15 cellular contexts compared by ENCODE assay signal in the genomic region with DNA sequence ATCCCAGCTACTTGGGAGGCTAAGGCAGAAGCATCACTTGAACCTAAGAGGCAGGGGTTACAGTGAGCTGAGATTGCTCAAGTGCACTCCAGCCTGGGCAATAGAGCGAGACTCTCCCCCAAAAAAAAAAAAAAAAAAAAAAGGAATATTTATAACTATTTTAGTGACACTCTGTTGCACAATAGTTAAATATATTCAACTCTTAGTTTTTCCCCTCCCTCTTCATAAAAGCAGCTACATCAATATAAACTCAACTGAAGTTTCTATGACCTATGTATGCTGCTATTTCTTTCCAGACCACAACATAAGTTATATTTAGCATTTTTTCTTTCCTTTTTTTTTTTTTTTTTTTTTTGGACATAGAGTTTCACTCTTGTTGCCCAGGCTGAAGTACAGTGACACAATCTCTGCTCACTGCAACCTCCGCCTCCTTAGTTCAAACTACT. TPM values are rescaled to one million over a fixed set of nuclear protein-coding genes. Genes with fewer than 3 reads are reported as not detected.
DNase-seq lines count a peak whose midpoint lies in the region; ATAC-seq and TF ChIP-seq lines count a peak whose summit lies in the region.
"Had no signal": no experiment of that assay in that cellular context is flagged by ENCODE, and none has a peak within 500 bp of the region (broad histone marks: within the 10 kb centered on the region; RNA-seq: fewer than 3 reads in every experiment).

No MANE protein-coding gene starts in this region.

- in situ Hi-C loops in IMR-90 (cut with MboI; ENCODE audit: low sequenced_read_pairs) = no loop called here

- H3K4me3 Mint-ChIP-seq in stimulated activated memory B cell treated with anti-CD40 and anti-IgM and Interleukin-4, amounts not matched to agents 10 μg/mL and 1 μg/mL and 100 μg/mL, for 72 hours = no peak overlapping the region
- H3K4me3 Mint-ChIP-seq: activated naive CD4-positive, alpha-beta T cell treated with anti-CD3 and anti-CD28 coated beads, Interleukin-2, amount 50 U/mL, for 24 hours; stimulated activated effector memory CD8-positive, alpha-beta T cell treated with anti-CD3 and anti-CD28 coated beads, Interleukin-12 subunit alpha, Interleukin-12 subunit beta, amount 100 ng/mL, for 72 hours had no signal

- DNase-seq in BJ (ENCODE audit: low read depth) (peak; percentile 49), IMR-90 (peak; percentile 86), choroid plexus epithelial cell (ENCODE audit: low read depth) (peak; percentile 76), osteoblast (ENCODE audit: insufficient read length, low spot score, missing footprints) (peak; percentile 73), 8988T (no peak), retina (no peak)
- no peak for DNase-seq in stimulated activated CD4-positive, alpha-beta T cell treated with anti-CD3 and anti-CD28 coated beads, Interleukin-2, amount 100 ng/mL, for 24 hours
- DNase-seq: NCI-H1417 treated with DMSO at 0.1 percent for 48 hours; NCI-H510A; stimulated activated CD4-positive, alpha-beta T cell treated with anti-CD3 and anti-CD28 coated beads, Interleukin-2, amount 100 ng/mL, for 48 hours had no signal

- H4K8ac ChIP-seq in IMR-90 (ENCODE audit: low read depth in 2 of 2, low read length in 2 of 2) = no peak overlapping the region

- no peak overlapping the region for H3K18ac ChIP-seq in IMR-90 (ENCODE audit: low read depth, low read length)

- no peak overlapping the region for H4K5ac ChIP-seq in IMR-90 (ENCODE audit: low read depth, low read length)

- H3K27me3 ChIP-seq in BJ (ENCODE audit: control insufficient read depth, insufficient read depth, low read length) (no peaks in the 10 kb centered on the region), IMR-90 (ENCODE audit: control insufficient read depth, insufficient read depth, low read length) (no peaks in the 10 kb centered on the region), osteoblast (ENCODE audit: insufficient read depth, low read length) (no peaks in the 10 kb centered on the region)

- no peak overlapping the region for H2BK120ac ChIP-seq in IMR-90 (ENCODE audit: low read depth, low read length)

- CTCF ChIA-PET in BJ (lab: Yijun Ruan, JAX) = interaction anchor here (0.5 to 1.6 kb wide), 5 partner anchors 11 to 437 kb away, joined by 3 to 5 read pairs (median 4); no protein-coding TSS in a partner anchor
- CTCF ChIA-PET in IMR-90 (lab: Yijun Ruan, JAX) = interaction anchor here (0.6 to 1.4 kb wide), 3 partner anchors 11 to 164 kb away, joined by 3 to 6 read pairs (median 5); no protein-coding TSS in a partner anchor

- H2AFZ ChIP-seq in IMR-90 (replicated peaks; ENCODE audit: low read length, poor library complexity) = no peak overlapping the region
- H2AFZ ChIP-seq in osteoblast (ENCODE audit: low read length) = no peak overlapping the region

- H3K4me2 ChIP-seq in IMR-90 (ENCODE audit: low read depth, low read length) = no peak overlapping the region
- H3K4me2 ChIP-seq in osteoblast (ENCODE audit: insufficient read depth, low read length) = peak overlapping the region; percentile 36

- BruUV-seq in IMR-90 (replicated peaks; lab: Mats Ljungman, UMichigan) = no TSS peak

- no peaks in the 10 kb centered on the region for H3K27me3 Mint-ChIP-seq in stimulated activated memory B cell treated with anti-CD40 and anti-IgM and Interleukin-4, amounts not matched to agents 10 μg/mL and 1 μg/mL and 100 μg/mL, for 72 hours
- H3K27me3 Mint-ChIP-seq: activated naive CD4-positive, alpha-beta T cell treated with anti-CD3 and anti-CD28 coated beads, Interleukin-2, amount 50 U/mL, for 24 hours had no signal

- no peak overlapping the region for H4K91ac ChIP-seq in IMR-90 (ENCODE audit: insufficient read depth, low read depth, low read length)

- H3K4me1 Mint-ChIP-seq in stimulated activated memory B cell treated with anti-CD40 and anti-IgM and Interleukin-4, amounts not matched to agents 10 μg/mL and 1 μg/mL and 100 μg/mL, for 72 hours = peaks cover 47% of the 10 kb centered on the region

- no peak overlapping the region for H3K23ac ChIP-seq in IMR-90 (ENCODE audit: low read depth, low read length)

- H4K20me1 ChIP-seq in IMR-90 (ENCODE audit: insufficient read depth, low read length) (peaks cover 97% of the 10 kb centered on the region), osteoblast (ENCODE audit: insufficient read depth, low read length) (peaks cover 56% of the 10 kb centered on the region)

- H3K9me3 ChIP-seq in IMR-90 (ENCODE audit: control insufficient read depth, insufficient read depth, low read length) (no peaks in the 10 kb centered on the region), osteoblast (ENCODE audit: low read depth, low read length) (no peaks in the 10 kb centered on the region)

- no peak overlapping the region for H2BK5ac ChIP-seq in IMR-90 (ENCODE audit: low read depth, low read length, poor library complexity, severe bottlenecking)

- no peak overlapping the region for H3K4me3 ChIP-seq in BJ (ENCODE audit: low read depth, low read length)
- H3K4me3 ChIP-seq in IMR-90 (ENCODE audit: insufficient read depth, low read depth, low read length) = no peak overlapping the region
- H3K4me3 ChIP-seq in choroid plexus epithelial cell (ENCODE audit: low read depth, low read length) = no peak overlapping the region
- no peak overlapping the region for H3K4me3 ChIP-seq in osteoblast (ENCODE audit: insufficient read depth, low read length)

- TF ChIP-seq POLR2A in IMR-90 (IDR thresholded peaks at IDR 0.05; ENCODE audit: low read depth, low read length) = no peak

- H3K36me3 Mint-ChIP-seq in stimulated activated memory B cell treated with anti-CD40 and anti-IgM and Interleukin-4, amounts not matched to agents 10 μg/mL and 1 μg/mL and 100 μg/mL, for 72 hours = peaks cover 18% of the 10 kb centered on the region

- H3K9me3 Mint-ChIP-seq in stimulated activated memory B cell treated with anti-CD40 and anti-IgM and Interleukin-4, amounts not matched to agents 10 μg/mL and 1 μg/mL and 100 μg/mL, for 72 hours = no peaks in the 10 kb centered on the region
- H3K9me3 Mint-ChIP-seq: activated naive CD4-positive, alpha-beta T cell treated with anti-CD3 and anti-CD28 coated beads, Interleukin-2, amount 50 U/mL, for 24 hours; stimulated activated effector memory CD8-positive, alpha-beta T cell treated with anti-CD3 and anti-CD28 coated beads, Interleukin-12 subunit alpha, Interleukin-12 subunit beta, amount 100 ng/mL, for 72 hours had no signal

- H3K4ac ChIP-seq in IMR-90 (ENCODE audit: low read depth, low read length) = no peak overlapping the region

- WGBS in IMR-90 (ENCODE audit: extremely low coverage in 2 of 2, insufficient read length in 1 of 2), 2 experiments = no CpG with 5 or more reads among the region's 2 CpGs

- H3K9ac ChIP-seq in IMR-90 (ENCODE audit: low read depth, low read length) = no peak overlapping the region

- intact Hi-C loops in IMR-90 (cut with micrococcal nuclease) = loop anchor here (10.0 kb wide), 1 partner anchor 49 kb away; no protein-coding TSS in a partner anchor

- H2BK15ac ChIP-seq in IMR-90 (ENCODE audit: low read depth, low read length) = no peak overlapping the region

- H3K9me1 ChIP-seq in IMR-90 (ENCODE audit: insufficient read depth, low read length) = peaks cover 11% of the 10 kb centered on the region; the same call in 1 of the 2 replicates

- H2BK20ac ChIP-seq in IMR-90 (ENCODE audit: low read depth, low read length) = no peak overlapping the region

- H3K36me3 ChIP-seq in BJ (ENCODE audit: control insufficient read depth, insufficient read depth, low read length) = no peaks in the 10 kb centered on the region
- H3K36me3 ChIP-seq in IMR-90 (ENCODE audit: control insufficient read depth, insufficient read depth, low read length) = no peaks in the 10 kb centered on the region; the same call in none of the 2 replicates
- H3K36me3 ChIP-seq in osteoblast (ENCODE audit: insufficient read depth, low read length) = peaks cover 4% of the 10 kb centered on the region

- H2AK9ac ChIP-seq in IMR-90 (replicated peaks; ENCODE audit: low read depth, low read length, poor library complexity) = no peak overlapping the region

- POLR2A ChIA-PET in BJ (lab: Charles Lee) = interaction anchor here (0.5 to 0.6 kb wide), 2 partner anchors 9 to 40 kb away, joined by 11 to 18 read pairs; no protein-coding TSS in a partner anchor
- POLR2A ChIA-PET in IMR-90 (lab: Charles Lee; ENCODE audit: unreplicated experiment) = no interaction called here

- dilution Hi-C loops in IMR-90 (cut with HindIII; ENCODE audit: low sequenced_read_pairs, unreplicated experiment) = no loop called here

- H3K27ac Mint-ChIP-seq in stimulated activated memory B cell treated with anti-CD40 and anti-IgM and Interleukin-4, amounts not matched to agents 10 μg/mL and 1 μg/mL and 100 μg/mL, for 72 hours = no peak overlapping the region
- H3K27ac Mint-ChIP-seq: activated naive CD4-positive, alpha-beta T cell treated with anti-CD3 and anti-CD28 coated beads, Interleukin-2, amount 50 U/mL, for 24 hours; stimulated activated effector memory CD8-positive, alpha-beta T cell treated with anti-CD3 and anti-CD28 coated beads, Interleukin-12 subunit alpha, Interleukin-12 subunit beta, amount 100 ng/mL, for 72 hours had no signal

- no peak overlapping the region for H2AK5ac ChIP-seq in IMR-90 (ENCODE audit: low read depth, low read length)

- H3K79me2 ChIP-seq in osteoblast (ENCODE audit: insufficient read depth, low read length) = peaks cover 97% of the 10 kb centered on the region

- H3K56ac ChIP-seq in IMR-90 (ENCODE audit: extremely low read depth, insufficient read depth, low read length) = no peak overlapping the region

- no peak for TF ChIP-seq RAD21 in IMR-90 (IDR thresholded peaks at IDR 0.05; ENCODE audit: low read length)

- H3K14ac ChIP-seq in IMR-90 (replicated peaks; ENCODE audit: low read depth, low read length) = no peak overlapping the region

- H3K27ac ChIP-seq in IMR-90 (ENCODE audit: insufficient read depth, low read length) = peak overlapping the region; percentile 5; the same call in 1 of the 2 replicates
- H3K27ac ChIP-seq in osteoblast (ENCODE audit: low read depth, low read length) = peak overlapping the region; percentile 77

- H3K79me1 ChIP-seq in IMR-90 (ENCODE audit: low read depth in 1 of 2, low read length in 2 of 2) = peaks cover 3 to 76% of the 10 kb centered on the region in 2 experiments

- H3K4me1 ChIP-seq in IMR-90 (ENCODE audit: control insufficient read depth, insufficient read depth, low read length) (peaks cover 9% of the 10 kb centered on the region), osteoblast (ENCODE audit: insufficient read depth, low read length) (peaks cover 34% of the 10 kb centered on the region)

- peak; percentile 74 for ATAC-seq in IMR-90 (ENCODE audit: low read depth)
- no peak for ATAC-seq in stimulated activated memory B cell treated with anti-CD40 and anti-IgM and Interleukin-4, amounts not matched to agents 10 μg/mL and 1 μg/mL and 100 μg/mL, for 72 hours
- ATAC-seq: stimulated activated effector memory CD8-positive, alpha-beta T cell treated with anti-CD3 and anti-CD28 coated beads, Interleukin-12 subunit alpha, Interleukin-12 subunit beta, amount 100 ng/mL, for 72 hours had no signal

- TF ChIP-seq CTCF in BJ (IDR thresholded peaks at IDR 0.05; ENCODE audit: insufficient read depth, low read depth, low read length) (no peak), IMR-90 (conservative IDR thresholded peaks at IDR 0.05; ENCODE audit: low read depth, low read length) (no peak), choroid plexus epithelial cell (conservative IDR thresholded peaks at IDR 0.05; ENCODE audit: low read depth, low read length) (no peak), osteoblast (IDR thresholded peaks at IDR 0.05; ENCODE audit: extremely low read depth, low read depth, low read length) (no peak)

RNA-seq across cellular contexts. Expression of gene CELF1, which starts 19.2 kb away (rescaled TPM):
- polyA plus RNA-seq in BJ (2011; rRNA removed) (73.5 and 85.4 TPM in 2 replicates), IMR-90 (2012; rRNA removed) (61.6 and 63.3 TPM in 2 replicates)
- polyA minus RNA-seq in BJ (2011; rRNA and poly(A)+ RNA removed) = 121 and 134 TPM in 2 replicates
- total RNA-seq in IMR-90 (2012; rRNA removed) (109 and 135 TPM in 2 replicates), osteoblast (136 and 148 TPM in 2 replicates)
- polyA plus RNA-seq in IMR-90 (2012; cell fraction: cytosol; rRNA removed) = 22.7 and 26.4 TPM in 2 replicates
- 86.9 and 136 TPM in 2 replicates for polyA plus RNA-seq in IMR-90 (2012; cell fraction: nucleus; rRNA removed; ENCODE audit: low replicate concordance)

RNA-seq across cellular contexts. Expression of gene PTPMT1, which starts 31.7 kb away (rescaled TPM):
- polyA plus RNA-seq in BJ (2011; rRNA removed) (61.9 and 69.4 TPM in 2 replicates), IMR-90 (2012; rRNA removed) (51.6 and 58.3 TPM in 2 replicates)
- 15.7 and 19.0 TPM in 2 replicates for polyA minus RNA-seq in BJ (2011; rRNA and poly(A)+ RNA removed)
- total RNA-seq in IMR-90 (2012; rRNA removed) (51.4 and 55.0 TPM in 2 replicates), osteoblast (67.5 and 80.7 TPM in 2 replicates)
- polyA plus RNA-seq in IMR-90 (2012; cell fraction: cytosol; rRNA removed) = 77.4 and 85.2 TPM in 2 replicates
- polyA plus RNA-seq in IMR-90 (2012; cell fraction: nucleus; rRNA removed; ENCODE audit: low replicate concordance) = 29.3 and 32.5 TPM in 2 replicates

RNA-seq across cellular contexts. Expression of gene KBTBD4, which starts 45.1 kb away (rescaled TPM):
- 21.9 and 25.5 TPM in 2 replicates for polyA plus RNA-seq in BJ (2011; rRNA removed)
- 18.2 and 26.6 TPM in 2 replicates for polyA minus RNA-seq in BJ (2011; rRNA and poly(A)+ RNA removed)
- total RNA-seq in IMR-90 (2012; rRNA removed) = 37.2 and 41.6 TPM in 2 replicates
- polyA plus RNA-seq in IMR-90 (2012; rRNA removed) = 12.2 and 14.9 TPM in 2 replicates
- polyA plus RNA-seq in IMR-90 (2012; cell fraction: cytosol; rRNA removed) = 9.1 and 21.9 TPM in 2 replicates
- 6.9 and 10.5 TPM in 2 replicates for polyA plus RNA-seq in IMR-90 (2012; cell fraction: nucleus; rRNA removed; ENCODE audit: low replicate concordance)
- total RNA-seq in osteoblast = 26.8 and 28.3 TPM in 2 replicates

RNA-seq across cellular contexts. Expression of gene NDUFS3, which starts 45.2 kb away (rescaled TPM):
- polyA plus RNA-seq in BJ (2011; rRNA removed) (85.5 and 98.0 TPM in 2 replicates), IMR-90 (2012; rRNA removed) (108 and 114 TPM in 2 replicates)
- 26.8 and 50.5 TPM in 2 replicates for polyA minus RNA-seq in BJ (2011; rRNA and poly(A)+ RNA removed)
- total RNA-seq in IMR-90 (2012; rRNA removed) (77.1 and 79.7 TPM in 2 replicates), osteoblast (55.0 and 56.9 TPM in 2 replicates)
- 158 and 196 TPM in 2 replicates for polyA plus RNA-seq in IMR-90 (2012; cell fraction: cytosol; rRNA removed)
- polyA plus RNA-seq in IMR-90 (2012; cell fraction: nucleus; rRNA removed; ENCODE audit: low replicate concordance) = 127 and 140 TPM in 2 replicates

RNA-seq across cellular contexts. Expression of gene FAM180B, which starts 52.8 kb away (rescaled TPM):
- polyA plus RNA-seq in BJ (2011; rRNA removed) (not detected in 2 replicates), IMR-90 (2012; rRNA removed) (not detected in 2 replicates)
- polyA minus RNA-seq in BJ (2011; rRNA and poly(A)+ RNA removed) = not detected in 2 replicates
- total RNA-seq in IMR-90 (2012; rRNA removed) (not detected in 2 replicates), osteoblast (not detected in 2 replicates)
- polyA plus RNA-seq in IMR-90 (2012; cell fraction: cytosol; rRNA removed) = 0.02 TPM in 1 of 2 replicates, not detected in the other
- polyA plus RNA-seq in IMR-90 (2012; cell fraction: nucleus; rRNA removed; ENCODE audit: low replicate concordance) = 0.14 and 0.29 TPM in 2 replicates
- total RNA-seq: frontal cortex had no signal
- polyA plus RNA-seq: keratinocyte had no signal

Comparison
In these comparisons a context has a peak if more than half of its experiments do, and no peak if none do; other contexts are left out.
1. DNase-seq: peak in BJ (single experiment), IMR-90 (single experiment), choroid plexus epithelial cell (single experiment) and osteoblast (single experiment); none in stimulated activated CD4-positive, alpha-beta T cell treated with anti-CD3 and anti-CD28 coated beads, Interleukin-2, amount 100 ng/mL, for 24 hours (0 of 2), 8988T (single experiment) and retina (single experiment).